ENCODE assay signal across 9 cellular contexts in the genomic region with DNA sequence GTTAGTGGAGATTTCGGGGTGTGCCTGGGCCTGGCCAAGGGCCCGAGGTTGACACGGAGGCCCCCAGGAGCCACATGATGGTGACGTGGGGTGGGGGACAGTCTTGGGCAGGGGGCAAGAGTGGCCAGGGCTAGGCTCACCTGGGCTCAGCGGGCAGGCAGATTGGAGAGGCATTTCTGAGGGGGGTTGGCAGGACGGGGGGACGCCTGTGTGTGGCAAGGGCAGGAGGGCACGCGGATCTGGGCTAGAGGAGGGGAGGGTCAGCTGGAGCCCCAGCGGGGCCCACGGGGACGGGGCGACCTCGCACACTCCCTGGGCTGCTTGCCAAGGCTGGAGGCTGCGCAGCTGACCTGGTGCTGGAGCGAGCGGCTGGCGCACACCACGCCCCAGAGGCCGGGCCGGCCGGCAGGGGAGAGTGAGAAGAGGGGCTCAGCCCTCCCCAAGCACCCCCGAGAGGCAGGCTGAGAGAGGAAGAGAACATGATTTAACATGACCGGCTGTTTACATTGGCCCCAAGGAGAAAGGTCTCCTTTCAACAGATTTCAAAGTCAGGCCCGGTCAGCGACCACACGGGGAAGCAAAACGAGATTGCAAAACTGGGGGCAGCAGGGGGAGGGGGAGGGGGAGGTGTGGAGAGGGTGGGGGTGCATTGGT. TPM values are rescaled to one million over a fixed set of nuclear protein-coding genes. Genes with fewer than 3 reads are reported as not detected.
DNase-seq lines count a peak whose midpoint lies in the region; ATAC-seq and TF ChIP-seq lines count a peak whose summit lies in the region.
"Had no signal": no experiment of that assay in that cellular context is flagged by ENCODE, and none has a peak within 500 bp of the region (broad histone marks: within the 10 kb centered on the region; RNA-seq: fewer than 3 reads in every experiment).

No MANE protein-coding gene starts in this region.

- BruUV-seq in Caco-2 (replicated peaks; lab: Mats Ljungman, UMichigan), result no TSS peak

- DNase-seq in H7, result peak; percentile 79
- peak; percentile 89 for DNase-seq in SKM-1 treated with dmso at 0.1 percent for 144 hours (lab: John Stamatoyannopoulos, UW; ENCODE audit: unreplicated experiment)
- DNase-seq in head of caudate nucleus, result peak in 23 of 42 donors; percentile 1 to 43 (median 22)
- DNase-seq in ovary, result peak; percentile 88 to 96 (median 94)
- no peak for DNase-seq in activated CD4-positive, alpha-beta T cell treated with anti-CD3 and anti-CD28 coated beads for 1 hour
- DNase-seq in Caco-2, result no peak
- no peak for DNase-seq in stimulated activated CD4-positive, alpha-beta T cell treated with anti-CD3 and anti-CD28 coated beads, Interleukin-4, amount 100 ng/mL, for 4 hours

- H3K4me3 ChIP-seq in H7 (ENCODE audit: insufficient read depth, low read depth, low read length) (no peak overlapping the region), ovary (no peak overlapping the region), Caco-2 (ENCODE audit: low read depth, low read length) (no peak overlapping the region)

- peaks cover 35% of the 10 kb centered on the region for H3K4me1 ChIP-seq in ovary (ENCODE audit: insufficient read depth)
- no peaks in the 10 kb centered on the region for H3K4me1 ChIP-seq in Caco-2

- CTCF ChIA-PET in Caco-2 (lab: Charles Lee), result no interaction called here

- intact Hi-C loops in head of caudate nucleus (cut with DNase I) (no loop called here), ovary (cut with DNase I) (loop anchor here in 2 of 4 donors (5.0 kb wide), 2 partner anchors 37 to 852 kb away; a partner anchor contains a TSS), Caco-2 (cut with micrococcal nuclease; ENCODE audit: unreplicated experiment) (no loop called here)

- WGBS in ovary, 3 donors, result 7 to 10% (median 8%) methylated on average over 28 of the region's 28 CpGs

- H3K27me3 ChIP-seq in H7 (ENCODE audit: control insufficient read depth, insufficient read depth, low read length), result no peaks in the 10 kb centered on the region
- H3K27me3 ChIP-seq in ovary, result no peaks in the 10 kb centered on the region
- H3K27me3 ChIP-seq in Caco-2 (replicated peaks; ENCODE audit: control insufficient read depth, insufficient read depth, low read length), result no peaks in the 10 kb centered on the region

- peak overlapping the region; percentile 53 to 83 for H3K27ac ChIP-seq in ovary

- no peak for TF ChIP-seq EP300 in ovary (IDR thresholded peaks at IDR 0.05)

- no peak for ATAC-seq in GM19463 (IDR thresholded peaks at IDR 0.05; ENCODE audit: unreplicated experiment)

- H3K9me3 Mint-ChIP-seq in Caco-2 (ENCODE audit: unreplicated experiment), result no peaks in the 10 kb centered on the region

- H3K27me3 Mint-ChIP-seq in Caco-2 (ENCODE audit: insufficient read depth, unreplicated experiment), result no peaks in the 10 kb centered on the region

- H3K4me3 Mint-ChIP-seq in Caco-2 (ENCODE audit: unreplicated experiment), result no peak overlapping the region

- no peaks in the 10 kb centered on the region for H3K4me1 Mint-ChIP-seq in Caco-2 (ENCODE audit: low read depth, unreplicated experiment)

- H3K36me3 ChIP-seq in H7 (replicated peaks; ENCODE audit: control insufficient read depth, insufficient read depth, low read length) (no peaks in the 10 kb centered on the region), ovary (no peaks in the 10 kb centered on the region), Caco-2 (ENCODE audit: control insufficient read depth, insufficient read depth, low read length) (no peaks in the 10 kb centered on the region)

- H3K9me3 ChIP-seq in ovary (no peaks in the 10 kb centered on the region), Caco-2 (no peaks in the 10 kb centered on the region)

- no peak overlapping the region for H3K27ac Mint-ChIP-seq in Caco-2 (ENCODE audit: unreplicated experiment)

- TF ChIP-seq POLR2A in ovary (IDR thresholded peaks at IDR 0.05), result no peak

- no peaks in the 10 kb centered on the region for H3K36me3 Mint-ChIP-seq in Caco-2 (ENCODE audit: insufficient read depth, unreplicated experiment)

- TF ChIP-seq CTCF in ovary (IDR thresholded peaks at IDR 0.05) (peak in 1 of 3 donors; percentile 8), Caco-2 (IDR thresholded peaks at IDR 0.05; ENCODE audit: insufficient read depth in 1 of 2, low read depth in 1 of 2, low read length in 1 of 2, severe bottlenecking in 1 of 2, unreplicated experiment in 1 of 2) (no peak)

- POLR2A ChIA-PET in Caco-2 (lab: Charles Lee), result no interaction called here

RNA-seq across cellular contexts. Expression of a gene that starts 38.0 kb away (rescaled TPM):
- total RNA-seq in H7 (2014; rRNA removed; shearing (Covaris generic)), result 0.52 and 1.1 TPM in 2 replicates
- 10 to 100 TPM; 32.7 to 69.5 (median 50.3) TPM for total RNA-seq in ovary
- 10 to 100 TPM; 16.7 to 29.5 TPM for polyA plus RNA-seq in ovary
- total RNA-seq in Caco-2 (2022), result not detected in 2 replicates

RNA-seq across cellular contexts. Expression of a gene that starts 54.3 kb away (rescaled TPM):
- 0.38 TPM in 1 of 2 replicates, not detected in the other for total RNA-seq in H7 (2014; rRNA removed; shearing (Covaris generic))
- total RNA-seq in ovary (1 to 10 TPM in 5 of 7 donors, under 1 TPM in 2; 0.15 to 6.1 (median 1.6) TPM), Caco-2 (2022) (not detected in 2 replicates)
- under 1 TPM in 1 of 2 donors, not detected in 1; 0.18 TPM for polyA plus RNA-seq in ovary
- total RNA-seq: astrocyte had no signal

Comparison
In these comparisons a context has a peak if more than half of its experiments do, and no peak if none do; other contexts are left out.
1. DNase-seq: peak in H7 (single experiment), SKM-1 treated with dmso at 0.1 percent for 144 hours (single experiment), head of caudate nucleus (23 of 42) and ovary (5 of 5); none in activated CD4-positive, alpha-beta T cell treated with anti-CD3 and anti-CD28 coated beads for 1 hour (single experiment), Caco-2 (0 of 2) and stimulated activated CD4-positive, alpha-beta T cell treated with anti-CD3 and anti-CD28 coated beads, Interleukin-4, amount 100 ng/mL, for 4 hours (0 of 2).
2. RNA of a gene that starts 38.0 kb away (total RNA-seq): 32.7 to 69.5 TPM in ovary; 0.52 to 1.1 TPM in H7 and not detected in Caco-2; every median in the first group is over 10 times any median in the second.